13 cellular contexts compared by ENCODE assay signal in genomic region chr7:35826751-35827150, GRCh38. TPM values are rescaled to one million over a fixed set of nuclear protein-coding genes. Genes with fewer than 3 reads are reported as not detected.
A peak's percentile ranks its signal among the peaks of the same experiment; 100 is the strongest.
DNase-seq lines count a peak whose midpoint lies in the region; ATAC-seq and TF ChIP-seq lines count a peak whose summit lies in the region.
"Had no signal": no experiment of that assay in that cellular context is flagged by ENCODE, and none has a peak within 500 bp of the region (broad histone marks: within the 10 kb centered on the region; RNA-seq: fewer than 3 reads in every experiment).

No MANE protein-coding gene starts in this region.

- CTCF ChIA-PET in CD4-positive, alpha-beta T cell (lab: Charles Lee), result no interaction called here

- no peak overlapping the region for H2AFZ ChIP-seq in smooth muscle cell (ENCODE audit: low read depth)

- no peak overlapping the region for H3K27ac ChIP-seq in CD4-positive, alpha-beta T cell (ENCODE audit: low read depth, low read length)
- peak overlapping the region; percentile 76 for H3K27ac ChIP-seq in RWPE2 (ENCODE audit: poor library complexity, severe bottlenecking)
- H3K27ac ChIP-seq in dorsolateral prefrontal cortex, result peak overlapping the region in 32 of 59 donors; percentile 6 to 74 (median 43)
- no peak overlapping the region for H3K27ac ChIP-seq in smooth muscle cell (ENCODE audit: low read depth)
- H3K27ac ChIP-seq: A549, BLaER1 had no signal

- H3K9me3 ChIP-seq in CD4-positive, alpha-beta T cell (ENCODE audit: control insufficient read depth, low read length), result no peaks in the 10 kb centered on the region
- no peaks in the 10 kb centered on the region for H3K9me3 ChIP-seq in RWPE2 (ENCODE audit: severe bottlenecking)
- H3K9me3 ChIP-seq in smooth muscle cell (replicated peaks; ENCODE audit: low read depth), result no peaks in the 10 kb centered on the region
- H3K9me3 ChIP-seq: A549, HAP-1 had no signal

- H3K27me3 Mint-ChIP-seq in CD4-positive, alpha-beta T cell, result no peaks in the 10 kb centered on the region

- no peak for TF ChIP-seq CTCF in CD4-positive, alpha-beta T cell (IDR thresholded peaks at IDR 0.05)
- no peak for TF ChIP-seq CTCF in RWPE2 (IDR thresholded peaks at IDR 0.05; ENCODE audit: poor library complexity, severe bottlenecking)
- TF ChIP-seq CTCF in dorsolateral prefrontal cortex (IDR thresholded peaks at IDR 0.05 in 54 of 56, conservative IDR thresholded peaks at IDR 0.05 in 2 of 56; ENCODE audit: low read depth in 1 of 56, partially characterized antibody in 56 of 56), result no peak
- no peak for TF ChIP-seq CTCF in smooth muscle cell (IDR thresholded peaks at IDR 0.05; ENCODE audit: borderline replicate concordance, insufficient read depth, poor library complexity, severe bottlenecking)

- peaks cover 7% of the 10 kb centered on the region for H3K36me3 ChIP-seq in RWPE2 (ENCODE audit: low read depth)
- no peaks in the 10 kb centered on the region for H3K36me3 ChIP-seq in smooth muscle cell (ENCODE audit: low read depth)
- H3K36me3 ChIP-seq: HAP-1 had no signal

- H3K36me3 Mint-ChIP-seq in CD4-positive, alpha-beta T cell (ENCODE audit: low read depth), result peaks cover 32% of the 10 kb centered on the region

- H3K9me3 Mint-ChIP-seq in CD4-positive, alpha-beta T cell, result no peaks in the 10 kb centered on the region

- DNase-seq in CD4-positive, alpha-beta T cell, result no peak
- DNase-seq in RWPE2 (ENCODE audit: low spot score) (no peak), dorsolateral prefrontal cortex (no peak), smooth muscle cell (lab: John Stamatoyannopoulos, UW; ENCODE audit: unreplicated experiment) (no peak), H4 (ENCODE audit: low spot score) (no peak), NCI-H345 treated with DMSO at 0.1 percent for 48 hours (lab: John Stamatoyannopoulos, UW; ENCODE audit: unreplicated experiment) (no peak)
- DNase-seq in activated CD4-positive, CD25-positive, alpha-beta regulatory T cell (lab: John Stamatoyannopoulos, UW), result no peak
- DNase-seq: DMS53, GOT3 had no signal

- H3K27me3 ChIP-seq in CD4-positive, alpha-beta T cell (ENCODE audit: control insufficient read depth, insufficient read depth, low read length), result no peaks in the 10 kb centered on the region
- H3K27me3 ChIP-seq in RWPE2 (ENCODE audit: insufficient read depth, poor library complexity, severe bottlenecking) (no peaks in the 10 kb centered on the region), dorsolateral prefrontal cortex (no peaks in the 10 kb centered on the region), smooth muscle cell (ENCODE audit: low read depth) (no peaks in the 10 kb centered on the region)
- H3K27me3 ChIP-seq: BLaER1 had no signal

- H3F3A ChIP-seq in smooth muscle cell (ENCODE audit: low read depth), result peaks cover 5% of the 10 kb centered on the region

- POLR2A ChIA-PET in CD4-positive, alpha-beta T cell (lab: Charles Lee), result no interaction called here

- H3K4me3 ChIP-seq in RWPE2 (ENCODE audit: severe bottlenecking), result no peak overlapping the region
- peak overlapping the region in 3 of 59 donors; percentile 2 to 22 (median 21) for H3K4me3 ChIP-seq in dorsolateral prefrontal cortex
- no peak overlapping the region for H3K4me3 ChIP-seq in smooth muscle cell
- H3K4me3 ChIP-seq: A549, BLaER1, HAP-1 had no signal

- WGBS in smooth muscle cell (ENCODE audit: low lambda C conversion rate), result 92% methylated on average over 4 of the region's 4 CpGs

- peak overlapping the region; percentile 0 for H3K4me2 ChIP-seq in smooth muscle cell
- H3K4me2 ChIP-seq: A549, BLaER1 had no signal

- H3K27ac Mint-ChIP-seq in CD4-positive, alpha-beta T cell, result peak overlapping the region; percentile 10

- H3K79me2 ChIP-seq in smooth muscle cell (ENCODE audit: low read depth), result peaks cover 100% of the 10 kb centered on the region

- no peak overlapping the region for H3K9ac ChIP-seq in smooth muscle cell (ENCODE audit: low read depth)
- H3K9ac ChIP-seq: BLaER1 had no signal

- H3K4me1 Mint-ChIP-seq in CD4-positive, alpha-beta T cell (ENCODE audit: low read depth), result peaks cover 45% of the 10 kb centered on the region

- intact Hi-C loops in CD4-positive, alpha-beta T cell (cut with DNase I, micrococcal nuclease), result no loop called here
- intact Hi-C loops in dorsolateral prefrontal cortex (cut with DNase I), result no loop called here

- H3K4me1 ChIP-seq in RWPE2 (ENCODE audit: insufficient read depth, poor library complexity, severe bottlenecking) (peaks cover 62% of the 10 kb centered on the region), smooth muscle cell (ENCODE audit: low read depth) (peaks cover 16% of the 10 kb centered on the region)

- peaks cover 99% of the 10 kb centered on the region for H4K20me1 ChIP-seq in smooth muscle cell (ENCODE audit: low read depth)

- no peak overlapping the region for H3K4me3 Mint-ChIP-seq in CD4-positive, alpha-beta T cell

- no peak for ATAC-seq in CD4-positive, alpha-beta T cell (ENCODE audit: poor library complexity)
- no peak for ATAC-seq in RWPE2 (ENCODE audit: low read depth)
- ATAC-seq: A549, HepG2 had no signal

RNA-seq across cellular contexts. Expression of gene SEPTIN7, which starts 25.9 kb away (rescaled TPM):
- total RNA-seq in CD4-positive, alpha-beta T cell, result 100 to 1,000 TPM; 185 to 186 TPM
- 1,000 to 10,000 TPM in 1 of 120 experiments, 100 to 1,000 TPM in 119; 401 to 1,012 (median 568) TPM for total RNA-seq in dorsolateral prefrontal cortex
- total RNA-seq in smooth muscle cell, result 491 and 585 TPM in 2 replicates
- 446 and 452 TPM in 2 replicates for polyA plus RNA-seq in smooth muscle cell
- 499 and 579 TPM in 2 replicates for total RNA-seq in H4 (2014; rRNA removed; shearing (Covaris generic))

Comparison
In these comparisons a context has a peak if more than half of its experiments do, and no peak if none do; other contexts are left out.
1. H3K27ac ChIP-seq: peak in RWPE2 (single experiment) and dorsolateral prefrontal cortex (32 of 59); none in CD4-positive, alpha-beta T cell (single experiment) and smooth muscle cell (single experiment).